Comparison of ENCODE assay signal across 1 cellular context in genomic region chr15:72098076-72098475, GRCh38.
TF ChIP-seq lines count a peak whose summit lies in the region.

No MANE protein-coding gene starts in this region.

TF ChIP-seq in A549, 52 proteins besides CTCF, POLR2A, EP300 and RAD21 (continued from another document):
- TF ChIP-seq JUNB (IDR thresholded peaks at IDR 0.05), result no peak
